Comparison of ENCODE assay signal across 33 cellular contexts in genomic region chr5:1436036-1436435, GRCh38. TPM values are rescaled to one million over a fixed set of nuclear protein-coding genes. Genes with fewer than 3 reads are reported as not detected.
"Had no signal": no experiment of that assay in that cellular context is flagged by ENCODE, and none has a peak within 500 bp of the region (broad histone marks: within the 10 kb centered on the region; RNA-seq: fewer than 3 reads in every experiment).

No MANE protein-coding gene starts in this region.

- H3K27ac Mint-ChIP-seq: endodermal cell; memory B cell; mesothelial cell of epicardium; naive B cell; natural killer cell treated with Interleukin-12 subunit alpha and Interleukin-12 subunit beta and Interleukin-15 and Interleukin-18, amount 100 ng/mL, for 72 hours; stimulated activated effector memory CD8-positive, alpha-beta T cell treated with anti-CD3 and anti-CD28 coated beads, Interleukin-12 subunit alpha, Interleukin-12 subunit beta, amount 100 ng/mL, for 72 hours had no signal

- H3K36me3 ChIP-seq: gastrocnemius medialis, neutrophil, sigmoid colon, stomach, thyroid gland had no signal

- H3K4me3 Mint-ChIP-seq: endodermal cell; memory B cell; mesothelial cell of epicardium; naive B cell; natural killer cell treated with Interleukin-12 subunit alpha and Interleukin-12 subunit beta and Interleukin-15 and Interleukin-18, amount 100 ng/mL, for 72 hours; neural crest cell; stimulated activated effector memory CD8-positive, alpha-beta T cell treated with anti-CD3 and anti-CD28 coated beads, Interleukin-12 subunit alpha, Interleukin-12 subunit beta, amount 100 ng/mL, for 72 hours had no signal

- H3K4me1 Mint-ChIP-seq: memory B cell, mesothelial cell of epicardium, neural crest cell had no signal

- ATAC-seq: esophagus mucosa; gastrocnemius medialis; left lobe of liver; mucosa of descending colon; natural killer cell treated with Interleukin-12 subunit alpha and Interleukin-12 subunit beta and Interleukin-15 and Interleukin-18, amount 100 ng/mL, for 72 hours; psoas muscle; right cardiac atrium; stimulated activated effector memory CD8-positive, alpha-beta T cell treated with anti-CD3 and anti-CD28 coated beads, Interleukin-12 subunit alpha, Interleukin-12 subunit beta, amount 100 ng/mL, for 72 hours had no signal

- H3K27me3 ChIP-seq: thyroid gland had no signal

- H3K4me3 ChIP-seq: dorsolateral prefrontal cortex, gastrocnemius medialis, lung, mucosa of descending colon, psoas muscle, sigmoid colon, stomach, thyroid gland had no signal

- H3K36me3 Mint-ChIP-seq: mesothelial cell of epicardium; natural killer cell treated with Interleukin-12 subunit alpha and Interleukin-12 subunit beta and Interleukin-15 and Interleukin-18, amount 100 ng/mL, for 72 hours; stimulated activated effector memory CD8-positive, alpha-beta T cell treated with anti-CD3 and anti-CD28 coated beads, Interleukin-12 subunit alpha, Interleukin-12 subunit beta, amount 100 ng/mL, for 72 hours had no signal

- DNase-seq: effector CD8-positive, alpha-beta T cell; endodermal cell; foreskin fibroblast; gastrocnemius medialis; kidney; mucosa of descending colon; naive B cell; right cardiac atrium; sigmoid colon; stimulated activated CD4-positive, alpha-beta T cell treated with anti-CD3 and anti-CD28 coated beads, Interleukin-2, amount 100 ng/mL, for 24 hours; stimulated activated CD4-positive, alpha-beta T cell treated with anti-CD3 and anti-CD28 coated beads, Interleukin-4, amount 100 ng/mL, for 24 hours; stimulated activated naive CD4-positive, alpha-beta T cell treated with Interleukin-2 at 50 U/mL for 16 hours; thyroid gland; trophoblast cell had no signal

RNA-seq across cellular contexts. Expression of gene SLC6A3, which starts 9.2 kb away (rescaled TPM):
- total RNA-seq: gastrocnemius medialis; glomerular endothelial cell; left lobe of liver; liver; mucosa of descending colon; natural killer cell treated with Interleukin-12 subunit alpha and Interleukin-12 subunit beta and Interleukin-15 and Interleukin-18, amount 100 ng/mL, for 72 hours; osteoblast; psoas muscle; renal cortical epithelial cell; right cardiac atrium; sigmoid colon; skeletal muscle tissue; stomach; temporal lobe; urinary bladder had no signal
- polyA plus RNA-seq: liver, right cardiac atrium had no signal
